8 cellular contexts compared by ENCODE assay signal in the genomic region with DNA sequence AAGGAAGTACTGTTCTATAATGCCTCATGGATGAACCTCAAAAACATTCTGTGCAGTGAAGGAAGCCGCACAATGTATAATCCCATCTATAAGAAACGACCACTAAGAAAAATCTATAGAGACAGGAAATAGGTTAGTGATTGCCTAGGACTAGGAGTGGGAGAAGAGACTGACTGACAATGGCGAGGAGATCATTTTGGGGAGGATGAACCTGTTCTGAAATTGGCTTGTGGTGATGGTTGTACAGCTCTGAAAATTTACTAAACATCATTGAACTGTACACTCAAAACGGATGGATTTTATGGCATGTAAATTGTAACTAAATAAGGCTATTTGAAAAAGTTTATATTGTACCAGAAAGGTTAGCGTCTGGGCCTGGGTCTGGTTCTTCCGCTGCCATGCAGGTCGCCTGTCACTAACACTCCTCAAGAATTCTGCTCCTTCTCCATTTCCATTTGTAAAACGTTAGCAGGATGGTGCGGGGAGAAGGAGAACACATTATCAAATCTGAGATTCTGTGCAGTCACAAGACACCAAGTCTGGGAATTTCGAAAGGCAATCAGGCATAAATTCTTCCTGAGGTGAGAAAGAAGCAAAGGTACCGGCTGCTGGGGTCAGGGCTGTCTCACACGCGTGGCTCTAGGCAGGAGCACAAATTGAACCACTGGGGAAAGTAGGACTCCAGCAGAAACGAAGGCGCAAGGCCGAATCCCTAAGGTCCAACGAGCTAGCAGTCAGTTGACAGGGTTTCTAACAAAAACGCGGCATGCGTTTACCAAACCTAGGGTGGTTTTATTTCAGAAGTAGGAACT. TPM values are rescaled to one million over a fixed set of nuclear protein-coding genes. Genes with fewer than 3 reads are reported as not detected.
DNase-seq lines count a peak whose midpoint lies in the region; ATAC-seq, FAIRE-seq and TF ChIP-seq lines count a peak whose summit lies in the region.

No MANE protein-coding gene starts in this region.

- H3K27me3 ChIP-seq in MM.1S (replicated peaks; ENCODE audit: insufficient read depth, low read length) = no peaks in the 10 kb centered on the region
- peaks cover 14 to 39% (median 32%) of the 10 kb centered on the region in 4 experiments for H3K27me3 ChIP-seq in H1 (replicated peaks in 1 of 4; ENCODE audit: control insufficient read depth in 3 of 4, extremely low read depth in 1 of 4, insufficient read depth in 3 of 4, low read length in 3 of 4)
- H3K27me3 ChIP-seq in psoas muscle (ENCODE audit: insufficient read depth in 3 of 3, low read length in 2 of 3) = peaks cover 0 to 59% (median 20%) of the 10 kb centered on the region in 3 donors
- H3K27me3 ChIP-seq in gastroesophageal sphincter = peaks cover 41% of the 10 kb centered on the region

- H3K79me2 ChIP-seq in MM.1S (ENCODE audit: low read length) (no peaks in the 10 kb centered on the region), H1 (ENCODE audit: control insufficient read depth in 1 of 2, insufficient read depth in 2 of 2, low read length in 2 of 2) (no peaks in the 10 kb centered on the region; a peak in 1 of 4 replicates)

- FAIRE-seq in H1 (lab: Jason Lieb, UNC) = no peak

- DNase-seq in GM12865 (ENCODE audit: low read depth) = no peak
- DNase-seq in MM.1S = no peak
- no peak for DNase-seq in H1 (ENCODE audit: low read depth in 1 of 2, low spot score in 2 of 2)
- DNase-seq in psoas muscle = no peak
- no peak for DNase-seq in GM19238 (ENCODE audit: insufficient read length, low spot score)
- no peak for DNase-seq in NCI-H128 (lab: John Stamatoyannopoulos, UW; ENCODE audit: unreplicated experiment)
- DNase-seq in NCI-H1105 (lab: John Stamatoyannopoulos, UW) = no peak

- H4K20me1 ChIP-seq in MM.1S (ENCODE audit: insufficient read depth, low read length) (no peaks in the 10 kb centered on the region), H1 (replicated peaks in 1 of 2; ENCODE audit: control insufficient read depth in 1 of 2, insufficient read depth in 2 of 2, low read length in 2 of 2) (no peaks in the 10 kb centered on the region)

- TF ChIP-seq CTCF in GM12865 (IDR thresholded peaks at IDR 0.05; ENCODE audit: insufficient read depth, low read depth, low read length, missing control alignments) = no peak
- no peak for TF ChIP-seq CTCF in MM.1S (IDR thresholded peaks at IDR 0.05; ENCODE audit: low read length)
- TF ChIP-seq CTCF in H1 (IDR thresholded peaks at IDR 0.05; ENCODE audit: control extremely low read depth in 1 of 3, insufficient read depth in 1 of 3, low read depth in 1 of 3, low read length in 3 of 3) = no peak
- no peak for TF ChIP-seq CTCF in psoas muscle (IDR thresholded peaks at IDR 0.05)
- TF ChIP-seq CTCF in gastroesophageal sphincter (IDR thresholded peaks at IDR 0.05) = no peak

- H3K56ac ChIP-seq in H1 (replicated peaks; ENCODE audit: insufficient read length, low read depth, low read length) = no peak overlapping the region

- no peak overlapping the region for H3K4ac ChIP-seq in H1 (replicated peaks; ENCODE audit: insufficient read length, low read depth, low read length)

- 0 out of 2 replicates have a peak overlapping the region, but pooled peaks have one; percentile 40 for H2BK5ac ChIP-seq in H1 (ENCODE audit: low read depth, low read length)

- H4K91ac ChIP-seq in H1 (replicated peaks; ENCODE audit: insufficient read length, low read length) = no peak overlapping the region

- no peaks in the 10 kb centered on the region for H3K9me3 ChIP-seq in MM.1S (replicated peaks; ENCODE audit: insufficient read depth, low read length)
- H3K9me3 ChIP-seq in H1 (ENCODE audit: insufficient read depth in 2 of 2, low read depth in 1 of 2, low read length in 1 of 2) = no peaks in the 10 kb centered on the region
- H3K9me3 ChIP-seq in psoas muscle = no peaks in the 10 kb centered on the region
- no peaks in the 10 kb centered on the region for H3K9me3 ChIP-seq in gastroesophageal sphincter

- no peak overlapping the region for H2AK5ac ChIP-seq in H1 (ENCODE audit: low read depth, low read length)

- H3K27ac ChIP-seq in MM.1S (ENCODE audit: low read length) (no peak overlapping the region), H1 (ENCODE audit: low read depth, low read length) (no peak overlapping the region), psoas muscle (no peak overlapping the region), gastroesophageal sphincter (no peak overlapping the region)

- CTCF ChIA-PET in H1 (lab: Charles Lee; ENCODE audit: partially characterized antibody) = no interaction called here

- no peaks in the 10 kb centered on the region for H3K4me1 ChIP-seq in MM.1S (ENCODE audit: low read length)
- H3K4me1 ChIP-seq in H1 (replicated peaks in 1 of 4; ENCODE audit: control insufficient read depth in 3 of 4, insufficient read depth in 4 of 4, low read length in 3 of 4) = peaks cover 1 to 23% (median 12%) of the 10 kb centered on the region in 4 experiments
- peaks cover 10% of the 10 kb centered on the region for H3K4me1 ChIP-seq in psoas muscle
- H3K4me1 ChIP-seq in gastroesophageal sphincter = peaks cover 0 to 22% (median 19%) of the 10 kb centered on the region in 3 donors

- H4K8ac ChIP-seq in H1 (ENCODE audit: extremely low read depth, insufficient read depth, low read length) = no peak overlapping the region

- no peak for TF ChIP-seq RAD21 in H1 (IDR thresholded peaks at IDR 0.05 in 1 of 2, conservative IDR thresholded peaks at IDR 0.05 in 1 of 2; ENCODE audit: low read depth in 2 of 2, low read length in 2 of 2)

- H2AFZ ChIP-seq in MM.1S (ENCODE audit: low read length) (no peak overlapping the region), H1 (ENCODE audit: low read length) (peak overlapping the region; percentile 79)

- H3K23ac ChIP-seq in H1 (ENCODE audit: insufficient read length) = no peak overlapping the region

- H2BK12ac ChIP-seq in H1 (ENCODE audit: low read depth, low read length) = no peak overlapping the region

- peaks cover 15% of the 10 kb centered on the region; the same call in 1 of the 2 replicates for H3K23me2 ChIP-seq in H1 (ENCODE audit: low read depth, low read length)

- 51% methylated on average over 20 of the region's 20 CpGs; no CpG with 5 or more reads in 1 of the 2 experiments for WGBS in H1 (ENCODE audit: extremely low coverage in 1 of 2, insufficient coverage in 1 of 2, insufficient read length in 1 of 2, insufficient replicate concordance in 2 of 2, low coverage in 1 of 2, low lambda C conversion rate in 2 of 2, missing lambda C conversion rate in 1 of 2), 2 experiments
- 76 to 83% (median 80%) methylated on average over 20 of the region's 20 CpGs for WGBS in psoas muscle, 3 donors
- 74 to 97% methylated on average over 7 to 20 of the region's 20 CpGs for WGBS in gastroesophageal sphincter (ENCODE audit: low coverage in 1 of 2), 2 donors

- H3K79me1 ChIP-seq in H1 (ENCODE audit: low read depth, low read length) = no peaks in the 10 kb centered on the region

- H3K9ac ChIP-seq in MM.1S (ENCODE audit: low read length) (no peak overlapping the region), H1 (replicated peaks in 1 of 4; ENCODE audit: extremely low read depth in 1 of 4, low read depth in 3 of 4, low read length in 3 of 4) (no peak overlapping the region)

- H3F3A ChIP-seq in MM.1S (ENCODE audit: insufficient read depth, low read length) = no peaks in the 10 kb centered on the region

- H3K4me3 ChIP-seq in GM12865 (ENCODE audit: low read depth, low read length) (peak overlapping the region; percentile 61), MM.1S (ENCODE audit: low read length) (peak overlapping the region; percentile 56; the same call in 1 of the 2 replicates), H1 (ENCODE audit: extremely low read depth in 1 of 4, insufficient read depth in 2 of 4, low read depth in 3 of 4, low read length in 4 of 4) (peak overlapping the region; percentile 36 to 68 (median 56)), psoas muscle (peak overlapping the region; percentile 75), gastroesophageal sphincter (peak overlapping the region in 1 of 2 donors; percentile 65)

- no peaks in the 10 kb centered on the region for H3K9me2 ChIP-seq in MM.1S (replicated peaks; ENCODE audit: insufficient read depth, low read length)

- no peak overlapping the region for H2BK120ac ChIP-seq in H1 (replicated peaks; ENCODE audit: low read depth, low read length)

- H4K5ac ChIP-seq in H1 (ENCODE audit: insufficient read length, low read depth, low read length) = no peak overlapping the region

- H2BK15ac ChIP-seq in H1 (ENCODE audit: low read length) = peak overlapping the region; percentile 76; the same call in 1 of the 2 replicates

- no peak for TF ChIP-seq POLR2A in H1 (IDR thresholded peaks at IDR 0.05; ENCODE audit: control extremely low read depth in 1 of 2, low read depth in 2 of 2, low read length in 2 of 2)
- no peak for TF ChIP-seq POLR2A in gastroesophageal sphincter (IDR thresholded peaks at IDR 0.05)

- H3K36me3 ChIP-seq in MM.1S (replicated peaks; ENCODE audit: insufficient read depth, low read length) = no peaks in the 10 kb centered on the region
- peaks cover 0 to 4% (median 0%) of the 10 kb centered on the region in 4 experiments; a peak in 1 of 8 replicates for H3K36me3 ChIP-seq in H1 (ENCODE audit: control insufficient read depth in 2 of 4, insufficient read depth in 4 of 4, low read length in 3 of 4)
- H3K36me3 ChIP-seq in psoas muscle (ENCODE audit: insufficient read depth in 1 of 2, low read depth in 1 of 2) = no peaks in the 10 kb centered on the region
- no peaks in the 10 kb centered on the region for H3K36me3 ChIP-seq in gastroesophageal sphincter

- H3K4me2 ChIP-seq in MM.1S (ENCODE audit: low read depth, low read length) (peak overlapping the region; percentile 60), H1 (ENCODE audit: insufficient read depth in 1 of 2, low read depth in 2 of 2, low read length in 2 of 2) (peak overlapping the region; percentile 89 to 94)

- ATAC-seq in psoas muscle (no peak), gastroesophageal sphincter (no peak)

- H2BK20ac ChIP-seq in H1 (ENCODE audit: low read length) = 0 out of 2 replicates have a peak overlapping the region, but pooled peaks have one; percentile 55

- no peak overlapping the region for H3K14ac ChIP-seq in H1 (ENCODE audit: insufficient read length)

- H3K18ac ChIP-seq in H1 (ENCODE audit: extremely low read depth, low read length) = peak overlapping the region; percentile 53; the same call in 1 of the 2 replicates

- POLR2A ChIA-PET in H1 (lab: Charles Lee; ENCODE audit: partially characterized antibody) = interaction anchor here (0.6 to 1.3 kb wide), 3 partner anchors 18 to 251 kb away, joined by 3 to 4 read pairs (median 3); a partner anchor contains a TSS

- intact Hi-C loops in psoas muscle (cut with DNase I) = no loop called here

- no peak for TF ChIP-seq EP300 in H1 (IDR thresholded peaks at IDR 0.05; ENCODE audit: borderline replicate concordance in 1 of 2, low read depth in 2 of 2, low read length in 2 of 2)
- TF ChIP-seq EP300 in gastroesophageal sphincter (IDR thresholded peaks at IDR 0.05) = no peak

RNA-seq across cellular contexts. Expression of a gene that starts 0.8 kb away (rescaled TPM):
- 30.0 and 30.8 TPM in 2 replicates for total RNA-seq in H1 (2021; fragmentation: NEBNext Ultra II Directional; extraction: Animal tissue kit (Norgen Biotek cat#: 25700))
- polyA plus RNA-seq in H1 (2011; rRNA removed) (10.2 and 12.9 TPM in 2 replicates), psoas muscle (under 1 TPM; 0.32 to 0.38 (median 0.35) TPM)
- 16.6 TPM for polyA plus RNA-seq in H1 (2011; cell fraction: cytosol; rRNA removed)
- polyA plus RNA-seq in H1 (2011; cell fraction: nucleus; rRNA removed) = 17.2 TPM
- polyA plus RNA-seq in H1 (2012, experiment 1 of 2) = 15.5 to 19.8 TPM (median 19.3 TPM) in 4 replicates
- polyA plus RNA-seq in H1 (2012, experiment 2 of 2) = 4.2 TPM
- 23.2 TPM for polyA plus RNA-seq in H1 (2013, experiment 1 of 2)
- 26.0 TPM for polyA plus RNA-seq in H1 (2013, experiment 2 of 2)
- 20.3 and 23.1 TPM in 2 replicates for polyA minus RNA-seq in H1 (2011; rRNA and poly(A)+ RNA removed)
- polyA minus RNA-seq in H1 (2011; cell fraction: cytosol; rRNA and poly(A)+ RNA removed) = 9.8 TPM
- polyA minus RNA-seq in H1 (2011; cell fraction: nucleus; rRNA and poly(A)+ RNA removed) = 17.5 TPM
- total RNA-seq in psoas muscle (1 to 10 TPM in 1 of 4 donors, under 1 TPM in 3; 0.52 to 1.4 (median 0.88) TPM), gastroesophageal sphincter (1 to 10 TPM in 3 of 4 donors, under 1 TPM in 1; 0.16 to 5.4 (median 2.1) TPM)
